ENCODE assay signal across 27 cellular contexts in genomic region chr15:58362262-58362922, GRCh38.
DNase-seq lines count a peak whose midpoint lies in the region; ATAC-seq, FAIRE-seq and TF ChIP-seq lines count a peak whose summit lies in the region.
"Had no signal": no experiment of that assay in that cellular context is flagged by ENCODE, and none has a peak within 500 bp of the region (broad histone marks: within the 10 kb centered on the region; RNA-seq: fewer than 3 reads in every experiment).

No MANE protein-coding gene starts in this region.

- H2BK15ac ChIP-seq in IMR-90 (ENCODE audit: low read depth, low read length) = peak overlapping the region; percentile 78

- H3K9ac ChIP-seq in IMR-90 (ENCODE audit: low read depth, low read length) = no peak overlapping the region

- peak overlapping the region; percentile 99 for H2AK5ac ChIP-seq in IMR-90 (ENCODE audit: low read depth, low read length)

- H3K4ac ChIP-seq in IMR-90 (ENCODE audit: low read depth, low read length) = peak overlapping the region; percentile 100

- H2BK5ac ChIP-seq in IMR-90 (ENCODE audit: low read depth, low read length, poor library complexity, severe bottlenecking) = peak overlapping the region; percentile 94

- peak overlapping the region; percentile 90 for H4K5ac ChIP-seq in IMR-90 (ENCODE audit: low read depth, low read length)

- no peaks in the 10 kb centered on the region for H3K9me3 ChIP-seq in IMR-90 (ENCODE audit: control insufficient read depth, insufficient read depth, low read length)
- H3K9me3 ChIP-seq in testis = no peaks in the 10 kb centered on the region
- H3K9me3 ChIP-seq: Caco-2, SJCRH30, upper lobe of right lung had no signal

- H3K27ac ChIP-seq in IMR-90 (ENCODE audit: insufficient read depth, low read length) (peak overlapping the region; percentile 89), testis (no peak overlapping the region)
- H3K27ac ChIP-seq: SJCRH30, upper lobe of right lung had no signal

- no TSS peak for BruUV-seq in IMR-90 (replicated peaks; lab: Mats Ljungman, UMichigan)

- no peak for DNase-seq in activated naive CD4-positive, alpha-beta T cell treated with anti-CD3 and anti-CD28 coated beads, Interleukin-2, amount 50 U/mL, for 72 hours (ENCODE audit: low spot score in 2 of 2)
- no peak for DNase-seq in IMR-90
- DNase-seq in epithelial cell of esophagus (ENCODE audit: low read depth) = peak; percentile 20
- DNase-seq in sciatic nerve (ENCODE audit: low spot score) = no peak
- DNase-seq in testis = no peak
- no peak for DNase-seq in D721Med (ENCODE audit: insufficient read length, low spot score)
- no peak for DNase-seq in Kasumi-1 (lab: John Stamatoyannopoulos, UW)
- DNase-seq: activated B cell treated with CpG ODN at 0.5 μM for 24 hours; activated naive CD8-positive, alpha-beta T cell treated with anti-CD3 and anti-CD28 coated beads, Interleukin-2, amount 50 U/mL, for 24 hours; Caco-2; dermis blood vessel endothelial cell; naive B cell; NCI-H1105 treated with DMSO at 0.1 percent for 48 hours; NCI-H1930; NCI-H69; SJCRH30; small intestine; stimulated activated CD4-positive, alpha-beta T cell treated with anti-CD3 and anti-CD28 coated beads, Interleukin-2, amount 100 ng/mL, for 24 hours; upper lobe of right lung had no signal

- no peak for TF ChIP-seq RAD21 in IMR-90 (IDR thresholded peaks at IDR 0.05; ENCODE audit: low read length)

- H4K8ac ChIP-seq in IMR-90 (ENCODE audit: low read depth in 2 of 2, low read length in 2 of 2) = peak overlapping the region; percentile 89 to 92

- H3K23ac ChIP-seq in IMR-90 (ENCODE audit: low read depth, low read length) = peak overlapping the region; percentile 77

- H4K20me1 ChIP-seq in IMR-90 (ENCODE audit: insufficient read depth, low read length) = no peaks in the 10 kb centered on the region

- peak overlapping the region; percentile 3 for H2AK9ac ChIP-seq in IMR-90 (replicated peaks; ENCODE audit: low read depth, low read length, poor library complexity)

- CTCF ChIA-PET in IMR-90 (lab: Yijun Ruan, JAX) = interaction anchor here (1.2 kb wide), 1 partner anchor 34 kb away, joined by 3 read pairs; no protein-coding TSS in a partner anchor

- in situ Hi-C loops in IMR-90 (cut with MboI; ENCODE audit: low sequenced_read_pairs) = no loop called here

- H3K36me3 ChIP-seq in IMR-90 (ENCODE audit: control insufficient read depth, insufficient read depth, low read length) = no peaks in the 10 kb centered on the region
- H3K36me3 ChIP-seq in testis (ENCODE audit: low read depth, missing control alignments) = no peaks in the 10 kb centered on the region
- H3K36me3 ChIP-seq: SJCRH30, upper lobe of right lung had no signal

- H3K79me1 ChIP-seq in IMR-90 (ENCODE audit: low read depth in 1 of 2, low read length in 2 of 2) = no peaks in the 10 kb centered on the region

- dilution Hi-C loops in IMR-90 (cut with HindIII; ENCODE audit: low sequenced_read_pairs, unreplicated experiment) = no loop called here

- H3K27me3 Mint-ChIP-seq in activated naive CD4-positive, alpha-beta T cell treated with anti-CD3 and anti-CD28 coated beads, Interleukin-2, amount 50 U/mL, for 24 hours = no peaks in the 10 kb centered on the region
- H3K27me3 Mint-ChIP-seq: activated CD8-positive, alpha-beta T cell treated with anti-CD3 and anti-CD28 coated beads for 36 hours; activated naive CD8-positive, alpha-beta T cell treated with anti-CD3 and anti-CD28 coated beads, Interleukin-2, amount 50 U/mL, for 24 hours; central memory CD8-positive, alpha-beta T cell had no signal

- H2BK120ac ChIP-seq in IMR-90 (ENCODE audit: low read depth, low read length) = peak overlapping the region; percentile 96

- no peak for ATAC-seq in activated naive CD4-positive, alpha-beta T cell treated with anti-CD3 and anti-CD28 coated beads, Interleukin-2, amount 50 U/mL, for 72 hours
- no peak for ATAC-seq in IMR-90 (ENCODE audit: low read depth)
- peak; percentile 22 for ATAC-seq in sciatic nerve
- ATAC-seq: activated CD8-positive, alpha-beta T cell treated with anti-CD3 and anti-CD28 coated beads for 36 hours; activated naive CD8-positive, alpha-beta T cell treated with anti-CD3 and anti-CD28 coated beads, Interleukin-2, amount 50 U/mL, for 24 hours; GM23338; left lobe of liver had no signal

- peak overlapping the region; percentile 95 for H2BK20ac ChIP-seq in IMR-90 (ENCODE audit: low read depth, low read length)

- peak overlapping the region; percentile 36 for H3K27ac Mint-ChIP-seq in activated naive CD4-positive, alpha-beta T cell treated with anti-CD3 and anti-CD28 coated beads, Interleukin-2, amount 50 U/mL, for 24 hours
- no peak overlapping the region for H3K27ac Mint-ChIP-seq in activated naive CD4-positive, alpha-beta T cell treated with anti-CD3 and anti-CD28 coated beads, Interleukin-2, amount 50 U/mL, for 72 hours
- H3K27ac Mint-ChIP-seq: activated B cell treated with CpG ODN at 0.5 μM for 24 hours; activated CD8-positive, alpha-beta T cell treated with anti-CD3 and anti-CD28 coated beads for 36 hours; activated naive CD8-positive, alpha-beta T cell treated with anti-CD3 and anti-CD28 coated beads, Interleukin-2, amount 50 U/mL, for 24 hours; activated T-helper 2 cell treated with anti-CD3 and anti-CD28 coated beads, Interferon-gamma antibody, Interleukin-2, Interleukin-4, amounts not matched to agents 10 μg/mL and 5 μg/mL and 100 μg/mL, durations not matched to agents 14 hours and 24 hours and 36 hours; GM23338; IgD-negative memory B cell; naive B cell had no signal

- H3K18ac ChIP-seq in IMR-90 (ENCODE audit: low read depth, low read length) = peak overlapping the region; percentile 89

- H3K36me3 Mint-ChIP-seq in activated naive CD4-positive, alpha-beta T cell treated with anti-CD3 and anti-CD28 coated beads, Interleukin-2, amount 50 U/mL, for 24 hours = peaks cover 2% of the 10 kb centered on the region
- peaks cover 7 to 18% of the 10 kb centered on the region in 2 donors for H3K36me3 Mint-ChIP-seq in activated naive CD4-positive, alpha-beta T cell treated with anti-CD3 and anti-CD28 coated beads, Interleukin-2, amount 50 U/mL, for 72 hours
- H3K36me3 Mint-ChIP-seq: naive B cell had no signal

- peaks cover 28% of the 10 kb centered on the region for H3K4me1 ChIP-seq in IMR-90 (ENCODE audit: control insufficient read depth, insufficient read depth, low read length)
- H3K4me1 ChIP-seq in testis = no peaks in the 10 kb centered on the region
- H3K4me1 ChIP-seq: upper lobe of right lung had no signal

- WGBS in IMR-90 (ENCODE audit: extremely low coverage in 2 of 2, insufficient read length in 1 of 2), 2 experiments = no CpG with 5 or more reads among the region's 6 CpGs
- WGBS in testis, 2 donors = 86 to 92% methylated on average over 4 to 6 of the region's 6 CpGs

- TF ChIP-seq CTCF in IMR-90 (conservative IDR thresholded peaks at IDR 0.05; ENCODE audit: low read depth, low read length) (no peak), epithelial cell of esophagus (IDR thresholded peaks at IDR 0.05; ENCODE audit: insufficient read depth, low read depth, low read length, missing control alignments) (no peak), testis (IDR thresholded peaks at IDR 0.05) (no peak), D721Med (IDR thresholded peaks at IDR 0.05; ENCODE audit: insufficient read depth, missing control alignments) (no peak)

- H4K91ac ChIP-seq in IMR-90 (ENCODE audit: insufficient read depth, low read depth, low read length) = peak overlapping the region; percentile 99

- POLR2A ChIA-PET in IMR-90 (lab: Charles Lee; ENCODE audit: unreplicated experiment) = no interaction called here

- no peak overlapping the region for H3K4me2 ChIP-seq in IMR-90 (ENCODE audit: low read depth, low read length)
- H3K4me2 ChIP-seq: GM23338 had no signal

- H3K9me1 ChIP-seq in IMR-90 (ENCODE audit: insufficient read depth, low read length) = peaks cover 17% of the 10 kb centered on the region

- peaks cover 9% of the 10 kb centered on the region for H3K9me3 Mint-ChIP-seq in activated naive CD4-positive, alpha-beta T cell treated with anti-CD3 and anti-CD28 coated beads, Interleukin-2, amount 50 U/mL, for 24 hours
- H3K9me3 Mint-ChIP-seq in activated naive CD4-positive, alpha-beta T cell treated with anti-CD3 and anti-CD28 coated beads, Interleukin-2, amount 50 U/mL, for 72 hours = peaks cover 5 to 8% of the 10 kb centered on the region in 2 donors
- H3K9me3 Mint-ChIP-seq: activated naive CD8-positive, alpha-beta T cell treated with anti-CD3 and anti-CD28 coated beads, Interleukin-2, amount 50 U/mL, for 24 hours; central memory CD8-positive, alpha-beta T cell; GM23338 had no signal

- FAIRE-seq in D721Med (lab: Jason Lieb, UNC) = no peak
- FAIRE-seq: endometrium, small intestine had no signal

- H3K27me3 ChIP-seq in IMR-90 (ENCODE audit: control insufficient read depth, insufficient read depth, low read length) (no peaks in the 10 kb centered on the region), testis (no peaks in the 10 kb centered on the region)
- H3K27me3 ChIP-seq: SJCRH30, upper lobe of right lung had no signal

- H3K4me3 Mint-ChIP-seq in activated naive CD4-positive, alpha-beta T cell treated with anti-CD3 and anti-CD28 coated beads, Interleukin-2, amount 50 U/mL, for 24 hours = no peak overlapping the region
- H3K4me3 Mint-ChIP-seq: activated B cell treated with CpG ODN at 0.5 μM for 24 hours; activated CD8-positive, alpha-beta T cell treated with anti-CD3 and anti-CD28 coated beads for 36 hours; activated naive CD8-positive, alpha-beta T cell treated with anti-CD3 and anti-CD28 coated beads, Interleukin-2, amount 50 U/mL, for 24 hours; central memory CD8-positive, alpha-beta T cell; GM23338; IgD-negative memory B cell; naive B cell had no signal

- TF ChIP-seq POLR2A in IMR-90 (IDR thresholded peaks at IDR 0.05; ENCODE audit: low read depth, low read length) = no peak
- TF ChIP-seq POLR2A in testis (IDR thresholded peaks at IDR 0.05) = no peak

- no peak overlapping the region for H3K4me3 ChIP-seq in IMR-90 (ENCODE audit: insufficient read depth, low read depth, low read length)
- H3K4me3 ChIP-seq in epithelial cell of esophagus (ENCODE audit: low read length) = no peak overlapping the region
- no peak overlapping the region for H3K4me3 ChIP-seq in testis
- H3K4me3 ChIP-seq: GM23338, SJCRH30, upper lobe of right lung had no signal

- no peak overlapping the region for H2AFZ ChIP-seq in IMR-90 (replicated peaks; ENCODE audit: low read length, poor library complexity)
- H2AFZ ChIP-seq: GM23338 had no signal

- intact Hi-C loops in IMR-90 (cut with micrococcal nuclease) = no loop called here
- intact Hi-C loops in sciatic nerve (cut with DNase I) = no loop called here
- intact Hi-C loops in testis (cut with DNase I; ENCODE audit: low total_unique reads) = no loop called here

- H3K14ac ChIP-seq in IMR-90 (replicated peaks; ENCODE audit: low read depth, low read length) = peak overlapping the region; percentile 92

- H3K4me1 Mint-ChIP-seq in activated naive CD4-positive, alpha-beta T cell treated with anti-CD3 and anti-CD28 coated beads, Interleukin-2, amount 50 U/mL, for 24 hours = peaks cover 45% of the 10 kb centered on the region
- H3K4me1 Mint-ChIP-seq: activated B cell treated with CpG ODN at 0.5 μM for 24 hours, IgD-negative memory B cell, naive B cell had no signal

- peak overlapping the region; percentile 77; the same call in 1 of the 2 replicates for H3K56ac ChIP-seq in IMR-90 (ENCODE audit: extremely low read depth, insufficient read depth, low read length)

TF ChIP-seq in IMR-90, 13 proteins besides CTCF, POLR2A, EP300 and RAD21 (continues in another document):
- TF ChIP-seq RCOR1 (IDR thresholded peaks at IDR 0.05; ENCODE audit: insufficient replicate concordance, low read length) (no peak), NFE2L2 (IDR thresholded peaks at IDR 0.05; ENCODE audit: low read depth, low read length) (no peak)
